16 cellular contexts compared by ENCODE assay signal in genomic region chr6:14380421-14380820, GRCh38.
DNase-seq lines count a peak whose midpoint lies in the region; ATAC-seq and TF ChIP-seq lines count a peak whose summit lies in the region.
"Had no signal": no experiment of that assay in that cellular context is flagged by ENCODE, and none has a peak within 500 bp of the region (broad histone marks: within the 10 kb centered on the region; RNA-seq: fewer than 3 reads in every experiment).

No MANE protein-coding gene starts in this region.

- peak; percentile 51 to 61 (median 52) for ATAC-seq in heart left ventricle
- no peak for ATAC-seq in activated CD8-positive, alpha-beta T cell treated with anti-CD3 and anti-CD28 coated beads for 36 hours
- ATAC-seq: A549; activated CD4-positive, CD25-positive, alpha-beta regulatory T cell treated with anti-CD3 and anti-CD28 coated beads, Interleukin-2, amount 50 U/mL, for 24 hours; Panc1 had no signal

- H3K9me3 Mint-ChIP-seq in endodermal cell (peaks cover 19% of the 10 kb centered on the region), progenitor cell of endocrine pancreas (ENCODE audit: low read depth) (no peaks in the 10 kb centered on the region)
- H3K9me3 Mint-ChIP-seq in activated CD8-positive, alpha-beta T cell treated with anti-CD3 and anti-CD28 coated beads for 36 hours: peaks cover 2% of the 10 kb centered on the region
- H3K9me3 Mint-ChIP-seq: activated naive CD4-positive, alpha-beta T cell treated with anti-CD3 and anti-CD28 coated beads, Interleukin-2, amount 50 U/mL, for 24 hours had no signal

- peaks cover 31% of the 10 kb centered on the region for H3K36me3 Mint-ChIP-seq in endodermal cell (ENCODE audit: low read depth)
- no peaks in the 10 kb centered on the region for H3K36me3 Mint-ChIP-seq in progenitor cell of endocrine pancreas (ENCODE audit: insufficient read depth)
- no peaks in the 10 kb centered on the region for H3K36me3 Mint-ChIP-seq in activated CD8-positive, alpha-beta T cell treated with anti-CD3 and anti-CD28 coated beads for 36 hours (ENCODE audit: low read depth)
- H3K36me3 Mint-ChIP-seq: activated naive CD4-positive, alpha-beta T cell treated with anti-CD3 and anti-CD28 coated beads, Interleukin-2, amount 50 U/mL, for 24 hours had no signal

- peaks cover 0 to 8% (median 0%) of the 10 kb centered on the region in 12 donors for H3K9me3 ChIP-seq in heart left ventricle
- H3K9me3 ChIP-seq in left ventricle myocardium inferior (replicated peaks): no peaks in the 10 kb centered on the region
- H3K9me3 ChIP-seq in endodermal cell (ENCODE audit: control insufficient read depth, low read length): peaks cover 30% of the 10 kb centered on the region
- H3K9me3 ChIP-seq: A549, ascending aorta, SK-N-SH, testis had no signal

- H3K27ac ChIP-seq in heart left ventricle (no peak overlapping the region), left ventricle myocardium inferior (replicated peaks) (no peak overlapping the region), endodermal cell (ENCODE audit: low read depth, low read length) (peak overlapping the region; percentile 74)
- H3K27ac ChIP-seq: A549, ascending aorta, testis had no signal

- H3K27ac Mint-ChIP-seq in endodermal cell (peak overlapping the region; percentile 95), progenitor cell of endocrine pancreas (peak overlapping the region; percentile 95)
- H3K27ac Mint-ChIP-seq in activated CD8-positive, alpha-beta T cell treated with anti-CD3 and anti-CD28 coated beads for 36 hours: no peak overlapping the region
- H3K27ac Mint-ChIP-seq: activated naive CD4-positive, alpha-beta T cell treated with anti-CD3 and anti-CD28 coated beads, Interleukin-2, amount 50 U/mL, for 24 hours had no signal

- intact Hi-C loops in heart left ventricle (cut with DNase I): no loop called here
- intact Hi-C loops in left ventricle myocardium inferior (cut with micrococcal nuclease): no loop called here
- intact Hi-C loops in activated CD8-positive, alpha-beta T cell treated with anti-CD3 and anti-CD28 coated beads for 36 hours (cut with micrococcal nuclease): no loop called here

- WGBS in heart left ventricle, 4 donors: 62 to 71% (median 62%) methylated on average over 5 of the region's 5 CpGs
- 47% methylated on average over 5 of the region's 5 CpGs; no CpG with 5 or more reads in 1 of the 2 experiments for WGBS in endodermal cell (ENCODE audit: insufficient coverage in 1 of 2, insufficient read length in 1 of 2), 2 experiments

- CTCF ChIA-PET in activated CD8-positive, alpha-beta T cell treated with anti-CD3 and anti-CD28 coated beads for 36 hours (lab: Charles Lee): no interaction called here

- H3K4me1 Mint-ChIP-seq in endodermal cell (peaks cover 66% of the 10 kb centered on the region), progenitor cell of endocrine pancreas (ENCODE audit: low read depth) (peaks cover 75% of the 10 kb centered on the region)
- H3K4me1 Mint-ChIP-seq in activated CD8-positive, alpha-beta T cell treated with anti-CD3 and anti-CD28 coated beads for 36 hours (ENCODE audit: low read depth): peaks cover 40% of the 10 kb centered on the region

- POLR2A ChIA-PET in activated CD8-positive, alpha-beta T cell treated with anti-CD3 and anti-CD28 coated beads for 36 hours (lab: Charles Lee): no interaction called here

- TF ChIP-seq CTCF in heart left ventricle (IDR thresholded peaks at IDR 0.05) (no peak), left ventricle myocardium inferior (IDR thresholded peaks at IDR 0.05; ENCODE audit: borderline replicate concordance) (no peak), endodermal cell (conservative IDR thresholded peaks at IDR 0.05) (no peak), progenitor cell of endocrine pancreas (IDR thresholded peaks at IDR 0.05; ENCODE audit: unreplicated experiment) (no peak)
- no peak for TF ChIP-seq CTCF in activated CD8-positive, alpha-beta T cell treated with anti-CD3 and anti-CD28 coated beads for 36 hours (IDR thresholded peaks at IDR 0.05)

- H3K27me3 Mint-ChIP-seq in endodermal cell (ENCODE audit: insufficient read depth) (no peaks in the 10 kb centered on the region), progenitor cell of endocrine pancreas (no peaks in the 10 kb centered on the region)
- peaks cover 6% of the 10 kb centered on the region for H3K27me3 Mint-ChIP-seq in activated CD8-positive, alpha-beta T cell treated with anti-CD3 and anti-CD28 coated beads for 36 hours

- H3K4me3 Mint-ChIP-seq in endodermal cell (no peak overlapping the region), progenitor cell of endocrine pancreas (ENCODE audit: low read depth) (no peak overlapping the region)
- H3K4me3 Mint-ChIP-seq in activated CD8-positive, alpha-beta T cell treated with anti-CD3 and anti-CD28 coated beads for 36 hours: no peak overlapping the region
- H3K4me3 Mint-ChIP-seq: activated naive CD4-positive, alpha-beta T cell treated with anti-CD3 and anti-CD28 coated beads, Interleukin-2, amount 50 U/mL, for 24 hours had no signal

- no peak for TF ChIP-seq POLR2A in heart left ventricle (IDR thresholded peaks at IDR 0.05)

- DNase-seq in heart left ventricle (no peak), left ventricle myocardium inferior (no peak), NCI-H2227 (lab: John Stamatoyannopoulos, UW; ENCODE audit: unreplicated experiment) (peak; percentile 33), endodermal cell (peak; percentile 60), progenitor cell of endocrine pancreas (ENCODE audit: low spot score, unreplicated experiment) (no peak)
- DNase-seq in stimulated activated CD4-positive, alpha-beta T cell treated with anti-CD3 and anti-CD28 coated beads, Interleukin-4, amount 100 ng/mL, for 4 hours: no peak
- no peak for DNase-seq in activated CD8-positive, alpha-beta memory T cell treated with anti-CD3 and anti-CD28 coated beads for 24 hours
- no peak for DNase-seq in activated CD8-positive, alpha-beta T cell treated with anti-CD3 and anti-CD28 coated beads for 36 hours
- DNase-seq: C1 segment of cervical spinal cord, SK-N-SH, testis had no signal

- H3K27me3 ChIP-seq in heart left ventricle: no peaks in the 10 kb centered on the region
- no peaks in the 10 kb centered on the region for H3K27me3 ChIP-seq in left ventricle myocardium inferior (ENCODE audit: low read depth)
- H3K27me3 ChIP-seq in endodermal cell (ENCODE audit: control insufficient read depth, insufficient read depth, low read length, poor library complexity, severe bottlenecking): no peaks in the 10 kb centered on the region
- H3K27me3 ChIP-seq: ascending aorta, testis had no signal

- no peaks in the 10 kb centered on the region for H3K36me3 ChIP-seq in heart left ventricle
- H3K36me3 ChIP-seq in left ventricle myocardium inferior: no peaks in the 10 kb centered on the region
- H3K36me3 ChIP-seq in endodermal cell (ENCODE audit: control insufficient read depth, insufficient read depth, low read length): peaks cover 4% of the 10 kb centered on the region
- H3K36me3 ChIP-seq: ascending aorta had no signal

- H3K9ac ChIP-seq in endodermal cell (ENCODE audit: extremely low read depth, low read length, poor library complexity, severe bottlenecking): no peak overlapping the region
- H3K9ac ChIP-seq: SK-N-SH had no signal

- H3K4me3 ChIP-seq in heart left ventricle (no peak overlapping the region), left ventricle myocardium inferior (no peak overlapping the region), endodermal cell (ENCODE audit: low read length) (no peak overlapping the region)
- H3K4me3 ChIP-seq: A549, ascending aorta, testis had no signal

- H3K4me1 ChIP-seq in heart left ventricle (peaks cover 0 to 11% (median 0%) of the 10 kb centered on the region in 12 donors), left ventricle myocardium inferior (peaks cover 10% of the 10 kb centered on the region), endodermal cell (ENCODE audit: control insufficient read depth, insufficient read depth, low read length) (peaks cover 19% of the 10 kb centered on the region)
- H3K4me1 ChIP-seq: A549, ascending aorta, testis had no signal

Comparison
In these comparisons a context has a peak if more than half of its experiments do, and no peak if none do; other contexts are left out.
1. DNase-seq: peak in NCI-H2227 (single experiment) and endodermal cell (single experiment); none in heart left ventricle (0 of 5), left ventricle myocardium inferior (single experiment), progenitor cell of endocrine pancreas (single experiment), stimulated activated CD4-positive, alpha-beta T cell treated with anti-CD3 and anti-CD28 coated beads, Interleukin-4, amount 100 ng/mL, for 4 hours (0 of 2), activated CD8-positive, alpha-beta memory T cell treated with anti-CD3 and anti-CD28 coated beads for 24 hours (single experiment) and activated CD8-positive, alpha-beta T cell treated with anti-CD3 and anti-CD28 coated beads for 36 hours (single experiment).